Comparison of ENCODE assay signal across 22 cellular contexts in genomic region chr1:33971018-33971710, GRCh38.
DNase-seq lines count a peak whose midpoint lies in the region; ATAC-seq, FAIRE-seq and TF ChIP-seq lines count a peak whose summit lies in the region.
"Had no signal": no experiment of that assay in that cellular context is flagged by ENCODE, and none has a peak within 500 bp of the region (broad histone marks: within the 10 kb centered on the region; RNA-seq: fewer than 3 reads in every experiment).

No MANE protein-coding gene starts in this region.

- TF ChIP-seq CTCF in astrocyte (IDR thresholded peaks at IDR 0.05; ENCODE audit: insufficient read depth, low read depth, low read length) (no peak), ascending aorta (IDR thresholded peaks at IDR 0.05) (no peak)

- H3K79me2 ChIP-seq in astrocyte (ENCODE audit: insufficient read depth, low read length) = no peaks in the 10 kb centered on the region

- H3K27ac ChIP-seq in astrocyte (ENCODE audit: low read depth, low read length) (no peak overlapping the region), ascending aorta (no peak overlapping the region)
- H3K27ac ChIP-seq: BLaER1 treated with 17β-estradiol and CSF1 and Interleukin-3, amounts not matched to agents 10 nM and 100 nM; SJSA1 had no signal

- H3K4me3 ChIP-seq in astrocyte (ENCODE audit: insufficient read depth, low read depth, low read length) (no peak overlapping the region), ascending aorta (no peak overlapping the region)
- H3K4me3 ChIP-seq: BLaER1 treated with 17β-estradiol and CSF1 and Interleukin-3, amounts not matched to agents 10 nM and 100 nM; SJSA1 had no signal

- H3K27ac Mint-ChIP-seq in astrocyte (ENCODE audit: unreplicated experiment) = peak overlapping the region; percentile 30
- H3K27ac Mint-ChIP-seq: activated CD4-positive, alpha-beta T cell treated with anti-CD3 and anti-CD28 coated beads, Interleukin-2, amount 10 ng/mL, durations not matched to agents 24 days and 14 days; activated naive CD8-positive, alpha-beta T cell treated with anti-CD3 and anti-CD28 coated beads for 36 hours; activated T-cell treated with anti-CD3 and anti-CD28 coated beads, Interleukin-2, amount 50 U/mL, for 24 hours; progenitor cell of endocrine pancreas had no signal

- no peaks in the 10 kb centered on the region for H3K9me3 ChIP-seq in astrocyte (ENCODE audit: insufficient read depth, low read depth, low read length)
- no peaks in the 10 kb centered on the region for H3K9me3 ChIP-seq in ascending aorta
- H3K9me3 ChIP-seq: BLaER1 treated with 17β-estradiol and CSF1 and Interleukin-3, amounts not matched to agents 10 nM and 100 nM; SJSA1 had no signal

- H3K4me1 Mint-ChIP-seq in astrocyte (ENCODE audit: low read depth, unreplicated experiment) = peaks cover 21% of the 10 kb centered on the region
- H3K4me1 Mint-ChIP-seq: activated CD4-positive, alpha-beta T cell treated with anti-CD3 and anti-CD28 coated beads, Interleukin-2, amount 10 ng/mL, durations not matched to agents 24 days and 14 days; activated naive CD8-positive, alpha-beta T cell treated with anti-CD3 and anti-CD28 coated beads for 36 hours had no signal

- H3K27me3 ChIP-seq in astrocyte (ENCODE audit: insufficient read depth, low read length) = no peaks in the 10 kb centered on the region
- no peaks in the 10 kb centered on the region for H3K27me3 ChIP-seq in ascending aorta
- H3K27me3 ChIP-seq: BLaER1 treated with 17β-estradiol and CSF1 and Interleukin-3, amounts not matched to agents 10 nM and 100 nM; SJSA1 had no signal

- no peak overlapping the region for H3K9ac ChIP-seq in astrocyte (ENCODE audit: low read length)
- H3K9ac ChIP-seq: BLaER1 treated with 17β-estradiol and CSF1 and Interleukin-3, amounts not matched to agents 10 nM and 100 nM had no signal

- FAIRE-seq in astrocyte (lab: Jason Lieb, UNC) = no peak
- FAIRE-seq: endothelial cell of umbilical vein, GM19239, islet of Langerhans had no signal

- intact Hi-C loops in ascending aorta (cut with DNase I) = no loop called here

- H3K27me3 Mint-ChIP-seq in astrocyte (ENCODE audit: low read depth, unreplicated experiment) = peaks cover 6% of the 10 kb centered on the region
- H3K27me3 Mint-ChIP-seq: activated CD4-positive, alpha-beta T cell treated with anti-CD3 and anti-CD28 coated beads, Interleukin-2, amount 10 ng/mL, durations not matched to agents 24 days and 14 days; activated naive CD8-positive, alpha-beta T cell treated with anti-CD3 and anti-CD28 coated beads for 36 hours had no signal

- H3K4me3 Mint-ChIP-seq in astrocyte (ENCODE audit: unreplicated experiment) = no peak overlapping the region
- H3K4me3 Mint-ChIP-seq: activated CD4-positive, alpha-beta T cell treated with anti-CD3 and anti-CD28 coated beads, Interleukin-2, amount 10 ng/mL, durations not matched to agents 24 days and 14 days; activated naive CD8-positive, alpha-beta T cell treated with anti-CD3 and anti-CD28 coated beads for 36 hours; activated T-cell treated with anti-CD3 and anti-CD28 coated beads, Interleukin-2, amount 50 U/mL, for 24 hours had no signal

- peak overlapping the region; percentile 16 for H3K4me2 ChIP-seq in astrocyte (ENCODE audit: low read length)
- H3K4me2 ChIP-seq: BLaER1 treated with 17β-estradiol and CSF1 and Interleukin-3, amounts not matched to agents 10 nM and 100 nM had no signal

- H3K36me3 ChIP-seq in astrocyte (ENCODE audit: insufficient read depth, low read length) = no peaks in the 10 kb centered on the region
- H3K36me3 ChIP-seq in ascending aorta = no peaks in the 10 kb centered on the region
- H3K36me3 ChIP-seq: BLaER1 treated with 17β-estradiol and CSF1 and Interleukin-3, amounts not matched to agents 10 nM and 100 nM; SJSA1 had no signal

- H2AFZ ChIP-seq in astrocyte (ENCODE audit: low read depth, low read length) = no peak overlapping the region

- DNase-seq in EH (ENCODE audit: low read depth) = peak; percentile 44
- DNase-seq in astrocyte (ENCODE audit: low read depth) = peak; percentile 77
- peak; percentile 5 for DNase-seq in iris pigment epithelial cell (ENCODE audit: low read depth)
- DNase-seq in retina = peak; percentile 44
- no peak for DNase-seq in ascending aorta (ENCODE audit: low spot score in 2 of 2)
- DNase-seq in COLO668 (lab: John Stamatoyannopoulos, UW; ENCODE audit: unreplicated experiment) = no peak
- DNase-seq: activated CD4-positive, alpha-beta T cell treated with anti-CD3 and anti-CD28 coated beads, Interleukin-2, amount 10 ng/mL, durations not matched to agents 24 days and 14 days; activated naive CD8-positive, alpha-beta T cell treated with anti-CD3 and anti-CD28 coated beads for 36 hours; activated T-cell treated with anti-CD3 and anti-CD28 coated beads, Interleukin-2, amount 50 U/mL, for 24 hours; cerebellar nuclear complex; DMS153; Karpas-422; NCI-H2227 treated with DMSO at 0.1 percent for 48 hours; T-helper 9 cell had no signal

- peaks cover 66% of the 10 kb centered on the region for H4K20me1 ChIP-seq in astrocyte (ENCODE audit: insufficient read depth, low read length)
- H4K20me1 ChIP-seq: BLaER1 treated with 17β-estradiol and CSF1 and Interleukin-3, amounts not matched to agents 10 nM and 100 nM had no signal

- ATAC-seq in HG03521 (IDR thresholded peaks at IDR 0.05; ENCODE audit: unreplicated experiment) (no peak), HG02884 (IDR thresholded peaks at IDR 0.05; ENCODE audit: unreplicated experiment) (no peak)

- H3K36me3 Mint-ChIP-seq in astrocyte (ENCODE audit: low read depth, unreplicated experiment) = peaks cover 6% of the 10 kb centered on the region
- H3K36me3 Mint-ChIP-seq: activated naive CD8-positive, alpha-beta T cell treated with anti-CD3 and anti-CD28 coated beads for 36 hours had no signal

- peaks cover 7% of the 10 kb centered on the region for H3K4me1 ChIP-seq in astrocyte (ENCODE audit: insufficient read depth, low read length)
- H3K4me1 ChIP-seq in ascending aorta = peaks cover 0 to 4% of the 10 kb centered on the region in 2 donors
- H3K4me1 ChIP-seq: BLaER1 treated with 17β-estradiol and CSF1 and Interleukin-3, amounts not matched to agents 10 nM and 100 nM; SJSA1 had no signal

- no peaks in the 10 kb centered on the region for H3K9me3 Mint-ChIP-seq in astrocyte (ENCODE audit: unreplicated experiment)
- H3K9me3 Mint-ChIP-seq: activated CD4-positive, alpha-beta T cell treated with anti-CD3 and anti-CD28 coated beads, Interleukin-2, amount 10 ng/mL, durations not matched to agents 24 days and 14 days; activated naive CD8-positive, alpha-beta T cell treated with anti-CD3 and anti-CD28 coated beads for 36 hours; activated T-cell treated with anti-CD3 and anti-CD28 coated beads, Interleukin-2, amount 50 U/mL, for 24 hours had no signal

Comparison
In these comparisons a context has a peak if more than half of its experiments do, and no peak if none do; other contexts are left out.
1. DNase-seq: peak in EH (single experiment), astrocyte (single experiment), iris pigment epithelial cell (single experiment) and retina (single experiment); none in ascending aorta (0 of 2) and COLO668 (single experiment).